Comparison of ENCODE assay signal across 1 cellular context in the genomic region with DNA sequence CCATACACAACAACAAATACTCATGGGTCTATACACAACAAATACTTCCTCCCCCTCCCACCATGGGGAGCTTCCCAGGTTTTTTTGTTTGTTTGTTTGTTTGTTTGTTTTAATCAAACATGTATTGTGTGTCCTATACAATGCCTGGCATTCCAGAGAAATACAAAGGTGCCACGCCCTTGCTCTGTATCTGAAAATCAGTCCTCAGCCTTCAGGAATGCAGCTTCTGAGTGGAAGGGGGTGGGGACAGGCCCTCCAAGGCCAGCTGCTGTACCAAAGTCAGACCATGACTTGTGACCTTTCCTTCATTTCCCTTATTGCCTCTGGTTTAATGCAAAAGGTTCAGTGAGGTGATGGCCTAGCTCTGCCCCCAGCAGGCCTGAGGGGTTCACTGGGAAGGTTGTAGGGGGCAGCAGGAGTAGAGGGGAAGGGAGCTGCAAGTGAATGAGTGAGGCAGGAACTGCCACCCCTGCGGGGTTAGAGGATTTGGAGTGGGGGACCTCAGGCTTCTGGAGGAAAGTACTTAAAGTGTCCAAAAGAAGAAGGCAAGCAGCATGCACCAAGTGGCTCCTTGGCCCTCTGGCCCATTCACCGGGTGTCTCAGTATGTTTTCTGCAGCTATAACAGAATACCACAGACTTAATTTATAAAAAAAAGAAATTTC.
TF ChIP-seq lines count a peak whose summit lies in the region.

No MANE protein-coding gene starts in this region.

TF ChIP-seq in IMR-90, 13 proteins besides CTCF, POLR2A, EP300 and RAD21:
- TF ChIP-seq RFX5 (IDR thresholded peaks at IDR 0.05; ENCODE audit: low read depth, low read length) (no peak), FOS (IDR thresholded peaks at IDR 0.05; ENCODE audit: low read depth, low read length) (no peak), BHLHE40 (IDR thresholded peaks at IDR 0.05; ENCODE audit: low read depth, low read length) (no peak), RCOR1 (IDR thresholded peaks at IDR 0.05; ENCODE audit: insufficient replicate concordance, low read length) (no peak), MAFK (IDR thresholded peaks at IDR 0.05; ENCODE audit: low read depth, low read length) (no peak), MAZ (IDR thresholded peaks at IDR 0.05; ENCODE audit: borderline replicate concordance, low read depth, low read length) (no peak), SMC3 (IDR thresholded peaks at IDR 0.05; ENCODE audit: low read depth, low read length) (no peak), CHD1 (IDR thresholded peaks at IDR 0.05; ENCODE audit: low read depth, low read length) (no peak), NFE2L2 (IDR thresholded peaks at IDR 0.05; ENCODE audit: low read depth, low read length) (no peak), CEBPB (IDR thresholded peaks at IDR 0.05; ENCODE audit: low read depth, low read length) (no peak), MXI1 (IDR thresholded peaks at IDR 0.05; ENCODE audit: borderline replicate concordance, low read depth, low read length) (no peak)
- TF ChIP-seq, protein P1, sequence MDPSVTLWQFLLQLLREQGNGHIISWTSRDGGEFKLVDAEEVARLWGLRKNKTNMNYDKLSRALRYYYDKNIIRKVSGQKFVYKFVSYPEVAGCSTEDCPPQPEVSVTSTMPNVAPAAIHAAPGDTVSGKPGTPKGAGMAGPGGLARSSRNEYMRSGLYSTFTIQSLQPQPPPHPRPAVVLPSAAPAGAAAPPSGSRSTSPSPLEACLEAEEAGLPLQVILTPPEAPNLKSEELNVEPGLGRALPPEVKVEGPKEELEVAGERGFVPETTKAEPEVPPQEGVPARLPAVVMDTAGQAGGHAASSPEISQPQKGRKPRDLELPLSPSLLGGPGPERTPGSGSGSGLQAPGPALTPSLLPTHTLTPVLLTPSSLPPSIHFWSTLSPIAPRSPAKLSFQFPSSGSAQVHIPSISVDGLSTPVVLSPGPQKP (IDR thresholded peaks at IDR 0.05; ENCODE audit: borderline replicate concordance, low read depth, low read length), result no peak
- TF ChIP-seq, protein P2, sequence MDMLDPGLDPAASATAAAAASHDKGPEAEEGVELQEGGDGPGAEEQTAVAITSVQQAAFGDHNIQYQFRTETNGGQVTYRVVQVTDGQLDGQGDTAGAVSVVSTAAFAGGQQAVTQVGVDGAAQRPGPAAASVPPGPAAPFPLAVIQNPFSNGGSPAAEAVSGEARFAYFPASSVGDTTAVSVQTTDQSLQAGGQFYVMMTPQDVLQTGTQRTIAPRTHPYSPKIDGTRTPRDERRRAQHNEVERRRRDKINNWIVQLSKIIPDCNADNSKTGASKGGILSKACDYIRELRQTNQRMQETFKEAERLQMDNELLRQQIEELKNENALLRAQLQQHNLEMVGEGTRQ (IDR thresholded peaks at IDR 0.05; ENCODE audit: low read depth, low read length), result no peak
